ENCODE assay signal across 1 cellular context in genomic region chr3:33171580-33171979, GRCh38.
TF ChIP-seq lines count a peak whose summit lies in the region.

No MANE protein-coding gene starts in this region.

TF ChIP-seq in GM23338, 12 proteins besides CTCF, POLR2A, EP300 and RAD21:
- TF ChIP-seq, protein P1, sequence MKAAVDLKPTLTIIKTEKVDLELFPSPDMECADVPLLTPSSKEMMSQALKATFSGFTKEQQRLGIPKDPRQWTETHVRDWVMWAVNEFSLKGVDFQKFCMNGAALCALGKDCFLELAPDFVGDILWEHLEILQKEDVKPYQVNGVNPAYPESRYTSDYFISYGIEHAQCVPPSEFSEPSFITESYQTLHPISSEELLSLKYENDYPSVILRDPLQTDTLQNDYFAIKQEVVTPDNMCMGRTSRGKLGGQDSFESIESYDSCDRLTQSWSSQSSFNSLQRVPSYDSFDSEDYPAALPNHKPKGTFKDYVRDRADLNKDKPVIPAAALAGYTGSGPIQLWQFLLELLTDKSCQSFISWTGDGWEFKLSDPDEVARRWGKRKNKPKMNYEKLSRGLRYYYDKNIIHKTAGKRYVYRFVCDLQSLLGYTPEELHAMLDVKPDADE (IDR thresholded peaks at IDR 0.05), result no peak
- no peak for TF ChIP-seq CREB1 (CRISPR knock-in tag; IDR thresholded peaks at IDR 0.05; ENCODE audit: low read depth)
- no peak for TF ChIP-seq ZNF114 (CRISPR knock-in tag; IDR thresholded peaks at IDR 0.05)
- TF ChIP-seq, protein P2, sequence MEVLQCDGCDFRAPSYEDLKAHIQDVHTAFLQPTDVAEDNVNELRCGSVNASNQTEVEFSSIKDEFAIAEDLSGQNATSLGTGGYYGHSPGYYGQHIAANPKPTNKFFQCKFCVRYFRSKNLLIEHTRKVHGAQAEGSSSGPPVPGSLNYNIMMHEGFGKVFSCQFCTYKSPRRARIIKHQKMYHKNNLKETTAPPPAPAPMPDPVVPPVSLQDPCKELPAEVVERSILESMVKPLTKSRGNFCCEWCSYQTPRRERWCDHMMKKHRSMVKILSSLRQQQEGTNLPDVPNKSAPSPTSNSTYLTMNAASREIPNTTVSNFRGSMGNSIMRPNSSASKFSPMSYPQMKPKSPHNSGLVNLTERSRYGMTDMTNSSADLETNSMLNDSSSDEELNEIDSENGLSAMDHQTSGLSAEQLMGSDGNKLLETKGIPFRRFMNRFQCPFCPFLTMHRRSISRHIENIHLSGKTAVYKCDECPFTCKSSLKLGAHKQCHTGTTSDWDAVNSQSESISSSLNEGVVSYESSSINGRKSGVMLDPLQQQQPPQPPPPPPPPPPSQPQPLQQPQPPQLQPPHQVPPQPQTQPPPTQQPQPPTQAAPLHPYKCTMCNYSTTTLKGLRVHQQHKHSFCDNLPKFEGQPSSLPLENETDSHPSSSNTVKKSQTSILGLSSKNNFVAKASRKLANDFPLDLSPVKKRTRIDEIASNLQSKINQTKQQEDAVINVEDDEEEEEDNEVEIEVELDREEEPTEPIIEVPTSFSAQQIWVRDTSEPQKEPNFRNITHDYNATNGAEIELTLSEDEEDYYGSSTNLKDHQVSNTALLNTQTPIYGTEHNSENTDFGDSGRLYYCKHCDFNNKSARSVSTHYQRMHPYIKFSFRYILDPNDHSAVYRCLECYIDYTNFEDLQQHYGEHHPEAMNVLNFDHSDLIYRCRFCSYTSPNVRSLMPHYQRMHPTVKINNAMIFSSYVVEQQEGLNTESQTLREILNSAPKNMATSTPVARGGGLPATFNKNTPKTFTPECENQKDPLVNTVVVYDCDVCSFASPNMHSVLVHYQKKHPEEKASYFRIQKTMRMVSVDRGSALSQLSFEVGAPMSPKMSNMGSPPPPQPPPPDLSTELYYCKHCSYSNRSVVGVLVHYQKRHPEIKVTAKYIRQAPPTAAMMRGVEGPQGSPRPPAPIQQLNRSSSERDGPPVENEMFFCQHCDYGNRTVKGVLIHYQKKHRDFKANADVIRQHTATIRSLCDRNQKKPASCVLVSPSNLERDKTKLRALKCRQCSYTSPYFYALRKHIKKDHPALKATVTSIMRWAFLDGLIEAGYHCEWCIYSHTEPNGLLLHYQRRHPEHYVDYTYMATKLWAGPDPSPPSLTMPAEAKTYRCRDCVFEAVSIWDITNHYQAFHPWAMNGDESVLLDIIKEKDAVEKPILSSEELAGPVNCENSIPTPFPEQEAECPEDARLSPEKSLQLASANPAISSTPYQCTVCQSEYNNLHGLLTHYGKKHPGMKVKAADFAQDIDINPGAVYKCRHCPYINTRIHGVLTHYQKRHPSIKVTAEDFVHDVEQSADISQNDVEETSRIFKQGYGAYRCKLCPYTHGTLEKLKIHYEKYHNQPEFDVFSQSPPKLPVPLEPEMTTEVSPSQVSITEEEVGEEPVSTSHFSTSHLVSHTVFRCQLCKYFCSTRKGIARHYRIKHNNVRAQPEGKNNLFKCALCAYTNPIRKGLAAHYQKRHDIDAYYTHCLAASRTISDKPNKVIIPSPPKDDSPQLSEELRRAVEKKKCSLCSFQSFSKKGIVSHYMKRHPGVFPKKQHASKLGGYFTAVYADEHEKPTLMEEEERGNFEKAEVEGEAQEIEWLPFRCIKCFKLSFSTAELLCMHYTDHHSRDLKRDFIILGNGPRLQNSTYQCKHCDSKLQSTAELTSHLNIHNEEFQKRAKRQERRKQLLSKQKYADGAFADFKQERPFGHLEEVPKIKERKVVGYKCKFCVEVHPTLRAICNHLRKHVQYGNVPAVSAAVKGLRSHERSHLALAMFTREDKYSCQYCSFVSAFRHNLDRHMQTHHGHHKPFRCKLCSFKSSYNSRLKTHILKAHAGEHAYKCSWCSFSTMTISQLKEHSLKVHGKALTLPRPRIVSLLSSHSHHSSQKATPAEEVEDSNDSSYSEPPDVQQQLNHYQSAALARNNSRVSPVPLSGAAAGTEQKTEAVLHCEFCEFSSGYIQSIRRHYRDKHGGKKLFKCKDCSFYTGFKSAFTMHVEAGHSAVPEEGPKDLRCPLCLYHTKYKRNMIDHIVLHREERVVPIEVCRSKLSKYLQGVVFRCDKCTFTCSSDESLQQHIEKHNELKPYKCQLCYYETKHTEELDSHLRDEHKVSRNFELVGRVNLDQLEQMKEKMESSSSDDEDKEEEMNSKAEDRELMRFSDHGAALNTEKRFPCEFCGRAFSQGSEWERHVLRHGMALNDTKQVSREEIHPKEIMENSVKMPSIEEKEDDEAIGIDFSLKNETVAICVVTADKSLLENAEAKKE (CRISPR knock-in tag; IDR thresholded peaks at IDR 0.05), result no peak
- TF ChIP-seq, protein P3, sequence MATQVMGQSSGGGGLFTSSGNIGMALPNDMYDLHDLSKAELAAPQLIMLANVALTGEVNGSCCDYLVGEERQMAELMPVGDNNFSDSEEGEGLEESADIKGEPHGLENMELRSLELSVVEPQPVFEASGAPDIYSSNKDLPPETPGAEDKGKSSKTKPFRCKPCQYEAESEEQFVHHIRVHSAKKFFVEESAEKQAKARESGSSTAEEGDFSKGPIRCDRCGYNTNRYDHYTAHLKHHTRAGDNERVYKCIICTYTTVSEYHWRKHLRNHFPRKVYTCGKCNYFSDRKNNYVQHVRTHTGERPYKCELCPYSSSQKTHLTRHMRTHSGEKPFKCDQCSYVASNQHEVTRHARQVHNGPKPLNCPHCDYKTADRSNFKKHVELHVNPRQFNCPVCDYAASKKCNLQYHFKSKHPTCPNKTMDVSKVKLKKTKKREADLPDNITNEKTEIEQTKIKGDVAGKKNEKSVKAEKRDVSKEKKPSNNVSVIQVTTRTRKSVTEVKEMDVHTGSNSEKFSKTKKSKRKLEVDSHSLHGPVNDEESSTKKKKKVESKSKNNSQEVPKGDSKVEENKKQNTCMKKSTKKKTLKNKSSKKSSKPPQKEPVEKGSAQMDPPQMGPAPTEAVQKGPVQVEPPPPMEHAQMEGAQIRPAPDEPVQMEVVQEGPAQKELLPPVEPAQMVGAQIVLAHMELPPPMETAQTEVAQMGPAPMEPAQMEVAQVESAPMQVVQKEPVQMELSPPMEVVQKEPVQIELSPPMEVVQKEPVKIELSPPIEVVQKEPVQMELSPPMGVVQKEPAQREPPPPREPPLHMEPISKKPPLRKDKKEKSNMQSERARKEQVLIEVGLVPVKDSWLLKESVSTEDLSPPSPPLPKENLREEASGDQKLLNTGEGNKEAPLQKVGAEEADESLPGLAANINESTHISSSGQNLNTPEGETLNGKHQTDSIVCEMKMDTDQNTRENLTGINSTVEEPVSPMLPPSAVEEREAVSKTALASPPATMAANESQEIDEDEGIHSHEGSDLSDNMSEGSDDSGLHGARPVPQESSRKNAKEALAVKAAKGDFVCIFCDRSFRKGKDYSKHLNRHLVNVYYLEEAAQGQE (IDR thresholded peaks at IDR 0.05; ENCODE audit: unreplicated experiment), result no peak
- TF ChIP-seq STAT1 (IDR thresholded peaks at IDR 0.05; ENCODE audit: unreplicated experiment), result no peak
- no peak for TF ChIP-seq EZH2phosphoT487 (IDR thresholded peaks at IDR 0.05; ENCODE audit: unreplicated experiment)
- no peak for TF ChIP-seq POLR2AphosphoS5 (IDR thresholded peaks at IDR 0.05; ENCODE audit: low read depth)
- TF ChIP-seq EZH2 (IDR thresholded peaks at IDR 0.05; ENCODE audit: low read depth, unreplicated experiment), result no peak
- TF ChIP-seq ZNF331 (CRISPR knock-in tag; IDR thresholded peaks at IDR 0.05; ENCODE audit: low read depth), result no peak
- TF ChIP-seq JUNB (IDR thresholded peaks at IDR 0.05; ENCODE audit: unreplicated experiment), result no peak
- TF ChIP-seq NANOG (IDR thresholded peaks at IDR 0.05; ENCODE audit: borderline replicate concordance), result no peak
